Comparison of ENCODE assay signal across 8 cellular contexts in genomic region chr2:240436626-240437180, GRCh38. TPM values are rescaled to one million over a fixed set of nuclear protein-coding genes. Genes with fewer than 3 reads are reported as not detected.
DNase-seq lines count a peak whose midpoint lies in the region; ATAC-seq, FAIRE-seq and TF ChIP-seq lines count a peak whose summit lies in the region.

No MANE protein-coding gene starts in this region.

- peak overlapping the region; percentile 37 to 79 for H3K4me3 Mint-ChIP-seq in CD14-positive monocyte

- DNase-seq in CD14-positive monocyte (ENCODE audit: low spot score): peak; percentile 41
- peak; percentile 50 for DNase-seq in RKO (ENCODE audit: low spot score)
- peak; percentile 36 to 49 for DNase-seq in fibroblast of lung (ENCODE audit: low read depth in 2 of 2)
- no peak for DNase-seq in urothelium cell line (ENCODE audit: low spot score)
- no peak for DNase-seq in NCI-H2196 treated with DMSO at 0.1 percent for 48 hours (lab: John Stamatoyannopoulos, UW; ENCODE audit: unreplicated experiment)

- H3K36me3 Mint-ChIP-seq in CD14-positive monocyte: peaks cover 0 to 2% of the 10 kb centered on the region in 2 donors

- peaks cover 7% of the 10 kb centered on the region for H3K4me1 Mint-ChIP-seq in CD14-positive monocyte

- peaks cover 21% of the 10 kb centered on the region for H3K4me1 ChIP-seq in fibroblast of lung (ENCODE audit: control insufficient read depth, extremely low read depth, insufficient read depth, low read length)

- H4K20me1 ChIP-seq in fibroblast of lung (ENCODE audit: control insufficient read depth, extremely low read depth, insufficient read depth, low read length) (no peaks in the 10 kb centered on the region), neural cell (ENCODE audit: insufficient read depth) (peaks cover 23% of the 10 kb centered on the region)

- H3K4me3 ChIP-seq in fibroblast of lung (replicated peaks in 1 of 4; ENCODE audit: control extremely low read depth in 1 of 4, insufficient read depth in 1 of 4, low read depth in 3 of 4, low read length in 4 of 4) (peak overlapping the region; percentile 77 to 82 (median 80)), neural cell (ENCODE audit: low read length) (peak overlapping the region; percentile 83)

- peaks cover 54% of the 10 kb centered on the region for H3K79me2 ChIP-seq in fibroblast of lung (ENCODE audit: control insufficient read depth, insufficient read depth, low read length)
- H3K79me2 ChIP-seq in neural cell (replicated peaks; ENCODE audit: insufficient read depth, low read length): peaks cover 52% of the 10 kb centered on the region

- no peak overlapping the region for H3K27ac Mint-ChIP-seq in CD14-positive monocyte

- TF ChIP-seq CTCF in CD14-positive monocyte (IDR thresholded peaks at IDR 0.05): no peak
- TF ChIP-seq CTCF in fibroblast of lung (conservative IDR thresholded peaks at IDR 0.05 in 1 of 2, IDR thresholded peaks at IDR 0.05 in 1 of 2; ENCODE audit: low read depth in 1 of 2, low read length in 2 of 2): no peak
- no peak for TF ChIP-seq CTCF in neural cell (IDR thresholded peaks at IDR 0.05; ENCODE audit: poor library complexity, severe bottlenecking)

- no peaks in the 10 kb centered on the region for H3F3A ChIP-seq in neural cell (ENCODE audit: insufficient read depth, low read length, poor library complexity, severe bottlenecking)

- H3K27me3 ChIP-seq in fibroblast of lung (ENCODE audit: control insufficient read depth, insufficient read depth, low read length) (no peaks in the 10 kb centered on the region), neural cell (ENCODE audit: insufficient read depth, low read depth, low read length) (no peaks in the 10 kb centered on the region)

- H3K9ac ChIP-seq in fibroblast of lung (ENCODE audit: insufficient read depth, low read length) (peak overlapping the region; percentile 92), neural cell (ENCODE audit: low read length) (peak overlapping the region; percentile 80)

- intact Hi-C loops in CD14-positive monocyte (cut with micrococcal nuclease): loop anchor here in 1 of 2 donors (10.0 kb wide), 1 partner anchor 202 kb away; no protein-coding TSS in a partner anchor

- no peak overlapping the region for H2AFZ ChIP-seq in fibroblast of lung (ENCODE audit: low read length)
- H2AFZ ChIP-seq in neural cell (ENCODE audit: low read depth, low read length): no peak overlapping the region

- peak overlapping the region; percentile 80 for H3K27ac ChIP-seq in fibroblast of lung (ENCODE audit: insufficient read depth, low read length)
- no peak overlapping the region for H3K27ac ChIP-seq in neural cell (ENCODE audit: low read length)

- H3K36me3 ChIP-seq in fibroblast of lung (ENCODE audit: control insufficient read depth, insufficient read depth, low read length) (peaks cover 8% of the 10 kb centered on the region), neural cell (ENCODE audit: insufficient read depth, low read length) (no peaks in the 10 kb centered on the region)

- H3K4me2 ChIP-seq in fibroblast of lung (ENCODE audit: extremely low read depth, insufficient read depth, low read length) (peak overlapping the region; percentile 97), neural cell (ENCODE audit: low read length) (peak overlapping the region; percentile 69)

- peaks cover 0 to 10% (median 4%) of the 10 kb centered on the region in 7 donors for H3K9me3 Mint-ChIP-seq in CD14-positive monocyte

- TF ChIP-seq EP300 in neural cell (conservative IDR thresholded peaks at IDR 0.05; ENCODE audit: poor library complexity, severe bottlenecking): no peak

- no peak for TF ChIP-seq RAD21 in neural cell (conservative IDR thresholded peaks at IDR 0.05)

- H3K9me2 ChIP-seq in neural cell (ENCODE audit: insufficient read depth, low read length): no peaks in the 10 kb centered on the region

- FAIRE-seq in urothelium cell line (lab: Jason Lieb, UNC): no peak

- ATAC-seq in HG03521 (IDR thresholded peaks at IDR 0.05; ENCODE audit: unreplicated experiment) (no peak), esophagus mucosa (no peak)

- H3K9me3 ChIP-seq in fibroblast of lung (ENCODE audit: control insufficient read depth, insufficient read depth, low read depth, low read length): no peaks in the 10 kb centered on the region
- H3K9me3 ChIP-seq in neural cell (ENCODE audit: low read length): no peaks in the 10 kb centered on the region

- H3K27me3 Mint-ChIP-seq in CD14-positive monocyte (ENCODE audit: low read depth in 3 of 3): peaks cover 34 to 60% (median 45%) of the 10 kb centered on the region in 3 donors

TF ChIP-seq in neural cell, 6 proteins besides CTCF, POLR2A, EP300 and RAD21:
- TF ChIP-seq MXI1 (conservative IDR thresholded peaks at IDR 0.05; ENCODE audit: poor library complexity, severe bottlenecking): peak; percentile 66
- no peak for TF ChIP-seq TAF1 (IDR thresholded peaks at IDR 0.05; ENCODE audit: low read depth)
- TF ChIP-seq SMC3 (conservative IDR thresholded peaks at IDR 0.05; ENCODE audit: poor library complexity): no peak
- TF ChIP-seq REST (IDR thresholded peaks at IDR 0.05; ENCODE audit: borderline replicate concordance): no peak
TF ChIP-seq in neural cell: peak in this region for 1.

RNA-seq across cellular contexts. Expression of gene GPC1, which starts 1.2 kb away (rescaled TPM):
- polyA plus RNA-seq in CD14-positive monocyte (not detected), fibroblast of lung (113 and 147 TPM in 2 replicates), neural cell (74.0 and 101 TPM in 2 replicates)
- total RNA-seq in fibroblast of lung (67.8 and 218 TPM in 2 replicates), esophagus mucosa (101 TPM)
- polyA plus RNA-seq in fibroblast of lung (2012): 218 and 275 TPM in 2 replicates
- polyA minus RNA-seq in fibroblast of lung (ENCODE audit: low replicate concordance) (103 and 179 TPM in 2 replicates), neural cell (61.9 and 76.0 TPM in 2 replicates)

Comparison
In these comparisons a context has a peak if more than half of its experiments do, and no peak if none do; other contexts are left out.
1. DNase-seq: peak in CD14-positive monocyte (single experiment), RKO (single experiment) and fibroblast of lung (2 of 2); none in urothelium cell line (single experiment) and NCI-H2196 treated with DMSO at 0.1 percent for 48 hours (single experiment).
2. RNA of gene GPC1, which starts 1.2 kb away (polyA plus RNA-seq): 113 to 275 TPM in fibroblast of lung and 74.0 to 101 TPM in neural cell; not detected in CD14-positive monocyte; every median in the first group is over 10 times any median in the second.